Comparison of ENCODE assay signal across 1 cellular context in the genomic region with DNA sequence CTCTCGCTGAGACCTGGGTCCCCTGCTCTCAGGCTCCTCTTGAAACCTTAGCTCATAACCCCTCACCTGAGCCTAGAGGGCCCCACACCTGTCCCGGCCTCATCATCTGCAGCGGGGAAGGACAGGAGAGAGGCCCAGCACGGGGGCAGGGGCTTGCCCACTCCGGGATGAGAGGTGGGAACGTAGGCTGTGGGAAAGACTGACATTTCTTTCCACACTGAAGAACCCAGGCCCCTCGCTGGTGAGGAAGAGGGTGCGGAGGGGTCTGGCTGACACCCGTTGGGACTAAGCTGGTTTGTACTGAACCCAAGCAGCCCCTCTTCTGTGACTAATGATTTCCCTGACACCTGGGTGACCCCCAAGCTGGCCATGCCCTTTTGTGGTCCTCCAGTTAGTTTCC.
TF ChIP-seq lines count a peak whose summit lies in the region.

No MANE protein-coding gene starts in this region.

TF ChIP-seq in H1, 55 proteins besides CTCF, POLR2A, EP300 and RAD21:
- TF ChIP-seq NRF1 (IDR thresholded peaks at IDR 0.05; ENCODE audit: low read depth, low read length) (no peak), POU5F1 (IDR thresholded peaks at IDR 0.05; ENCODE audit: low read depth, low read length) (no peak), TAF1 (IDR thresholded peaks at IDR 0.05; ENCODE audit: low read depth, low read length) (no peak), SP2 (IDR thresholded peaks at IDR 0.05; ENCODE audit: low read length) (no peak), MAFK (IDR thresholded peaks at IDR 0.05; ENCODE audit: low read depth, low read length) (no peak), PHF8 (conservative IDR thresholded peaks at IDR 0.05; ENCODE audit: low read depth, low read length) (no peak), SIN3A (conservative IDR thresholded peaks at IDR 0.05 in 1 of 2, IDR thresholded peaks at IDR 0.05 in 1 of 2; ENCODE audit: low read depth in 1 of 2, low read length in 2 of 2) (no peak), CHD2 (IDR thresholded peaks at IDR 0.05; ENCODE audit: low read length) (no peak), SIRT6 (IDR thresholded peaks at IDR 0.05; ENCODE audit: low read length) (no peak), TBP (IDR thresholded peaks at IDR 0.05; ENCODE audit: low read depth, low read length) (no peak)
